8 cellular contexts compared by ENCODE assay signal in the genomic region with DNA sequence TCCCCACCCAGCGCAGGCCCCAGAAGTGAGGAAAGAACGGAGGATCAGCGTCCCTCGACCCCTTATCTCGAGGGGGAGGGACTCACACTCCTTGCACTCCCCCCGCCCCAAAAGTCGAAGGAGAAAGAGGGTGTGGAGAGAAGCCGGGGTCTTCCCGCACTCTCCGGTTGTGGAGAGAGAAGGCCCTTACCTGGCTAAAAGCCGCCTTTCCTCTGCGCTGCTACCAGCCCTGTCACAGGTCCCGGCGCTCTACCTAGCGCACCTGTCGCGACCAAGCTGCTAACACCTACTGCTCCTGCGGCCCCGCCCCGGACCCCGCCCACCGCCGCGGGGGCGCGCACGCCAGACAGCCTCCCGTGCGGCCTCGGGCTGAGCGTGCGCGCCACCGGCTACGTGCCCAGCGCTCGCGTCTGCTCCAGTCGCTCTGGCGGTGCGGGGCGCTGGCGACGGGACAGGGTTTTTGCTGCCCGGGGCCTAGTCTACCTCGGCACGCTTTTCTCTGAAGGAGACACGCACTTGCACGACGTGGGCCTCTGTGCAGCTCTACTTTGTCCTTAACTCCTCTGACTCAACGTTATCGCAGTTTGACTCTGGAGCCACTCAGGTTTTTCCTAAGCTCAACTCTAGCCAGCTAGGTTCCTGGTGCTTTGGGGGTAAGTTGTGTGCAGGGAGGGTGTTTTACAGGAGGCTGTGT.
DNase-seq lines count a peak whose midpoint lies in the region; ATAC-seq and TF ChIP-seq lines count a peak whose summit lies in the region.

Gene LIMA1 (minus strand): TSS at position 291 of the 694 bp plus-strand sequence. CDS start 34,769 bp downstream, outside the sequence.

- peak; percentile 97 for TF ChIP-seq POLR2A in GM19193 (IDR thresholded peaks at IDR 0.05; ENCODE audit: extremely low read depth, insufficient read depth, insufficient read length)

- peak within 1 kb of the TSS; percentile 57 for H3K27ac ChIP-seq in cingulate gyrus (ENCODE audit: low read depth, low read length)

- peak; percentile 94 for ATAC-seq in HG03432 (IDR thresholded peaks at IDR 0.05; ENCODE audit: unreplicated experiment)

- peak within 1 kb of the TSS; percentile 97 for H3K4me3 ChIP-seq in AG10803 (ENCODE audit: low read length)

- no peak for TF ChIP-seq CTCF in AG10803 (conservative IDR thresholded peaks at IDR 0.05; ENCODE audit: low read length)

- DNase-seq in AG10803 (ENCODE audit: low read depth) (peak; percentile 80), NCI-H510A treated with DMSO at 0.1 percent for 48 hours (lab: John Stamatoyannopoulos, UW) (peak; percentile 85), kidney tubule cell (ENCODE audit: low spot score) (peak; percentile 91)
- DNase-seq in activated CD4-positive, alpha-beta T cell treated with anti-CD3 and anti-CD28 coated beads for 4 hours = peak; percentile 89 to 92
- DNase-seq in stimulated activated CD4-positive, alpha-beta T cell treated with anti-CD3 and anti-CD28 coated beads, Interleukin-1b, Interleukin-23, amount 100 ng/mL, for 24 hours (ENCODE audit: low read depth in 4 of 4, low spot score in 1 of 4) = peak; percentile 83 to 92 (median 86)

Comparison
In these comparisons a context has a peak if more than half of its experiments do, and no peak if none do; other contexts are left out.
1. Peak in every context shown above with its lines: DNase-seq, ATAC-seq, H3K4me3 ChIP-seq and H3K27ac ChIP-seq.